In genomic region chr2:9105601-9106337, GRCh38 we compare ENCODE assay signal across 21 cellular contexts.
"Had no signal": no experiment of that assay in that cellular context is flagged by ENCODE, and none has a peak within 500 bp of the region (broad histone marks: within the 10 kb centered on the region; RNA-seq: fewer than 3 reads in every experiment).

No MANE protein-coding gene starts in this region.

- H3K4me3 Mint-ChIP-seq: activated B cell treated with CpG ODN at 0.5 μM for 24 hours; activated naive CD4-positive, alpha-beta T cell treated with anti-CD3 and anti-CD28 coated beads, Interleukin-2, amount 50 U/mL, for 24 hours; naive thymus-derived CD4-positive, alpha-beta T cell; neural progenitor cell; stimulated activated memory B cell treated with anti-CD40 and anti-IgM and Interleukin-4, amounts not matched to agents 10 μg/mL and 1 μg/mL and 100 μg/mL, for 72 hours; T-helper 1 cell treated with Interleukin-12 subunit alpha and Interleukin-12 subunit beta and Interleukin-4 antibody, amounts not matched to agents 30 μg/mL and 1 μg/mL, for 36 hours had no signal

- H3K27me3 Mint-ChIP-seq: activated naive CD4-positive, alpha-beta T cell treated with anti-CD3 and anti-CD28 coated beads, Interleukin-2, amount 50 U/mL, for 24 hours had no signal

- H3K27me3 ChIP-seq: adrenal gland, colonic mucosa, neural progenitor cell, right lobe of liver, stomach, suprapubic skin, tibial nerve had no signal

- H3K36me3 ChIP-seq: adrenal gland, colonic mucosa, left ventricle myocardium inferior, neural progenitor cell, right lobe of liver, stomach, suprapubic skin, tibial nerve had no signal

- H3K36me3 Mint-ChIP-seq: activated naive CD4-positive, alpha-beta T cell treated with anti-CD3 and anti-CD28 coated beads, Interleukin-2, amount 50 U/mL, for 24 hours; naive thymus-derived CD4-positive, alpha-beta T cell; neural progenitor cell; stimulated activated memory B cell treated with anti-CD40 and anti-IgM and Interleukin-4, amounts not matched to agents 10 μg/mL and 1 μg/mL and 100 μg/mL, for 72 hours had no signal

- H3K4me1 Mint-ChIP-seq: activated B cell treated with CpG ODN at 0.5 μM for 24 hours; activated naive CD4-positive, alpha-beta T cell treated with anti-CD3 and anti-CD28 coated beads, Interleukin-2, amount 50 U/mL, for 24 hours; naive thymus-derived CD4-positive, alpha-beta T cell had no signal

- H3K4me3 ChIP-seq: adrenal gland, colonic mucosa, left ventricle myocardium inferior, neural progenitor cell, right lobe of liver, stomach, suprapubic skin, tibial nerve had no signal

- H3K27ac Mint-ChIP-seq: activated B cell treated with CpG ODN at 0.5 μM for 24 hours; activated naive CD4-positive, alpha-beta T cell treated with anti-CD3 and anti-CD28 coated beads, Interleukin-2, amount 50 U/mL, for 24 hours; naive thymus-derived CD4-positive, alpha-beta T cell; stimulated activated memory B cell treated with anti-CD40 and anti-IgM and Interleukin-4, amounts not matched to agents 10 μg/mL and 1 μg/mL and 100 μg/mL, for 72 hours; T-helper 1 cell treated with Interleukin-12 subunit alpha and Interleukin-12 subunit beta and Interleukin-4 antibody, amounts not matched to agents 30 μg/mL and 1 μg/mL, for 36 hours had no signal

- ATAC-seq: naive thymus-derived CD4-positive, alpha-beta T cell; stimulated activated memory B cell treated with anti-CD40 and anti-IgM and Interleukin-4, amounts not matched to agents 10 μg/mL and 1 μg/mL and 100 μg/mL, for 72 hours had no signal

- DNase-seq: activated B cell treated with CpG ODN at 0.5 μM for 24 hours; activated CD4-positive, alpha-beta T cell treated with anti-CD3 and anti-CD28 coated beads for 4 hours; activated CD4-positive, alpha-beta T cell treated with anti-CD3 and anti-CD28 coated beads, Interleukin-2, amount 50 U/mL, for 48 hours; activated T-cell treated with anti-CD3 and anti-CD28 coated beads, Interleukin-2, amount 50 U/mL, for 48 hours; colonic mucosa; foreskin melanocyte; hippocampal formation; left ventricle myocardium inferior; naive thymus-derived CD4-positive, alpha-beta T cell; posterior cingulate gyrus; stimulated activated CD4-positive, alpha-beta T cell treated with anti-CD3 and anti-CD28 coated beads, Interleukin-2, amount 100 ng/mL, for 24 hours; stomach; T1000 had no signal

- H3K9me3 ChIP-seq: adrenal gland, colonic mucosa, left ventricle myocardium inferior, right lobe of liver, stomach, suprapubic skin, tibial nerve had no signal

- H3K27ac ChIP-seq: adrenal gland, colonic mucosa, left ventricle myocardium inferior, neural progenitor cell, right lobe of liver, stomach, suprapubic skin, tibial nerve had no signal

- H3K4me1 ChIP-seq: adrenal gland, colonic mucosa, right lobe of liver, suprapubic skin had no signal

- H3K9me3 Mint-ChIP-seq: activated B cell treated with CpG ODN at 0.5 μM for 24 hours; activated naive CD4-positive, alpha-beta T cell treated with anti-CD3 and anti-CD28 coated beads, Interleukin-2, amount 50 U/mL, for 24 hours; naive thymus-derived CD4-positive, alpha-beta T cell; neural progenitor cell; stimulated activated memory B cell treated with anti-CD40 and anti-IgM and Interleukin-4, amounts not matched to agents 10 μg/mL and 1 μg/mL and 100 μg/mL, for 72 hours; T-helper 1 cell treated with Interleukin-12 subunit alpha and Interleukin-12 subunit beta and Interleukin-4 antibody, amounts not matched to agents 30 μg/mL and 1 μg/mL, for 36 hours had no signal
